In genomic region chr15:67067930-67068542, GRCh38 we compare ENCODE assay signal across 8 cellular contexts. TPM values are rescaled to one million over a fixed set of nuclear protein-coding genes. Genes with fewer than 3 reads are reported as not detected.
DNase-seq lines count a peak whose midpoint lies in the region; ATAC-seq and TF ChIP-seq lines count a peak whose summit lies in the region.

No MANE protein-coding gene starts in this region.

- H3K27me3 Mint-ChIP-seq in endothelial cell (ENCODE audit: unreplicated experiment), result peaks cover 17% of the 10 kb centered on the region

- H3K27ac Mint-ChIP-seq in endothelial cell (ENCODE audit: unreplicated experiment), result no peak overlapping the region

- H3K4me3 Mint-ChIP-seq in endothelial cell (ENCODE audit: unreplicated experiment), result peak overlapping the region; percentile 92

- ATAC-seq in HG03442 (IDR thresholded peaks at IDR 0.05; ENCODE audit: unreplicated experiment) (no peak), sciatic nerve (no peak)

- peaks cover 18% of the 10 kb centered on the region for H3K4me1 Mint-ChIP-seq in endothelial cell (ENCODE audit: unreplicated experiment)

- H3K9ac ChIP-seq in ES-I3 (ENCODE audit: low read depth, low read length) (peak overlapping the region; percentile 83; the same call in 1 of the 2 replicates), parathyroid adenoma (no peak overlapping the region)

- DNase-seq in RWPE1 (ENCODE audit: low spot score) (no peak), endothelial cell (ENCODE audit: low spot score) (no peak), HuH-7 (ENCODE audit: low spot score) (no peak), sciatic nerve (ENCODE audit: low spot score) (no peak), DMS 273 treated with DMSO at 0.1 percent for 48 hours (lab: John Stamatoyannopoulos, UW) (no peak)

- peaks cover 11% of the 10 kb centered on the region for H3K79me2 ChIP-seq in parathyroid adenoma

- peak overlapping the region; percentile 92 for H3K4me2 ChIP-seq in parathyroid adenoma (ENCODE audit: low read length)

- peaks cover 40% of the 10 kb centered on the region for H3K4me1 ChIP-seq in ES-I3 (ENCODE audit: insufficient read depth, low read length)
- no peaks in the 10 kb centered on the region for H3K4me1 ChIP-seq in parathyroid adenoma

- no peaks in the 10 kb centered on the region for H3K27me3 ChIP-seq in parathyroid adenoma (ENCODE audit: control insufficient read depth, insufficient read depth, low read length)

- intact Hi-C loops in sciatic nerve (cut with DNase I), result loop anchor here (10.0 kb wide), 1 partner anchor 67 kb away; no protein-coding TSS in a partner anchor

- no peaks in the 10 kb centered on the region for H3K36me3 ChIP-seq in ES-I3 (ENCODE audit: insufficient read depth, low read length)
- no peaks in the 10 kb centered on the region for H3K36me3 ChIP-seq in parathyroid adenoma (ENCODE audit: control insufficient read depth, insufficient read depth, low read length)

- no peak overlapping the region for H2AFZ ChIP-seq in parathyroid adenoma

- H3K27ac ChIP-seq in RWPE1 (peak overlapping the region; percentile 86), parathyroid adenoma (no peak overlapping the region)

- no peaks in the 10 kb centered on the region for H3K36me3 Mint-ChIP-seq in endothelial cell (ENCODE audit: low read depth, unreplicated experiment)

- POLR2A ChIA-PET in RWPE1 (lab: Yijun Ruan, JAX; ENCODE audit: low non-redundant PET), result no interaction called here

- no peaks in the 10 kb centered on the region for H3K9me3 ChIP-seq in ES-I3 (ENCODE audit: control insufficient read depth, insufficient read depth, low read length)
- H3K9me3 ChIP-seq in parathyroid adenoma (ENCODE audit: control insufficient read depth, low read length), result no peaks in the 10 kb centered on the region

- CTCF ChIA-PET in RWPE1 (lab: Yijun Ruan, JAX), result interaction anchor here (0.6 to 3.5 kb wide), 4 partner anchors 25 to 124 kb away, joined by 3 to 20 read pairs (median 4); no protein-coding TSS in a partner anchor

- peak overlapping the region; percentile 85 for H3K4me3 ChIP-seq in parathyroid adenoma (ENCODE audit: low read depth, low read length)

- H3K9me3 Mint-ChIP-seq in endothelial cell (ENCODE audit: unreplicated experiment), result no peaks in the 10 kb centered on the region

- TF ChIP-seq CTCF in RWPE1 (conservative IDR thresholded peaks at IDR 0.05; ENCODE audit: low read depth) (no peak), endothelial cell (IDR thresholded peaks at IDR 0.05; ENCODE audit: unreplicated experiment) (no peak), parathyroid adenoma (IDR thresholded peaks at IDR 0.05) (no peak)

RNA-seq across cellular contexts. Expression of gene SMAD3, which starts 2.6 kb away (rescaled TPM):
- total RNA-seq in endothelial cell (ENCODE audit: unreplicated experiment) (8.2 TPM), sciatic nerve (58.8 TPM)
